Comparison of ENCODE assay signal across 26 cellular contexts in the genomic region with DNA sequence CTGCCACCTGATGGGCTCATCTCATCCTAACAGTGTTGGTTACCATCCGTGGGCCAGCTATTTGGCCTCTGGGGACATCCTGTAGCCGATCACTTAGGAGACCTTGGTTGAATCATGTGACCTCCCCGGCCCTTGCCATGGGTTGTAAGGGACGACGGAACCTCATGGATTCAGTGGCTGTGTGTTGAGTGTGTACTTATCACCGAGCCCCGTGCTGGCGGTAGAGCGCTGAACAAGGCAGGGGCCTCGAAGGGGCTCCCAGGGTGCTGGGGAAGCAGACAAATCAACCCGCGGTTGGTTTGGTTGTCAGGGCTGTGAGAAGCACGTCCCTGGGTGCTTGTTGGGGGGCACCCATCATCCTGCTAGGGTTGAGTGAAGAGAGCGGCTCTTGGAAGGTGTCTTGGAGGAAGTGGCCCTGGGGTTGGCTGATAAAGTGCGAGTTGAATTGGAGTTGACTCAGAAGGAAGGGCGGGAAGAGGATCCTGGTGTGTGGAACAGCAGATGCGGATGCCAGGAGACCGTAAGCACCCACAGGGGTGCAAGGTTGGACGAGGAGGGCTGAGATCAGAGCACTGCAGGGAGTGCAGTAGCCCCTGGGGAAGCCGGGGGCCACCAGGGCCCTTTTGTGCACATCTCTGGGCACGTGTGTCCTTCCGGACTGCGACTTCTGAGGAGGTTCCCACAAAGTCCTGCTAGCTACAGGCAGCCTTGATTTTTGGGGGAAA. TPM values are rescaled to one million over a fixed set of nuclear protein-coding genes. Genes with fewer than 3 reads are reported as not detected.
DNase-seq lines count a peak whose midpoint lies in the region; ATAC-seq and TF ChIP-seq lines count a peak whose summit lies in the region.
"Had no signal": no experiment of that assay in that cellular context is flagged by ENCODE, and none has a peak within 500 bp of the region (broad histone marks: within the 10 kb centered on the region; RNA-seq: fewer than 3 reads in every experiment).

No MANE protein-coding gene starts in this region.

- no peak for TF ChIP-seq POLR2A in upper lobe of left lung (IDR thresholded peaks at IDR 0.05)

- DNase-seq in cardiac septum (ENCODE audit: low spot score) (peak; percentile 29), right atrium auricular region (ENCODE audit: low spot score) (no peak), mesenteric fat pad (ENCODE audit: low spot score) (peak; percentile 69), sciatic nerve (ENCODE audit: low spot score) (no peak), upper lobe of left lung (no peak)
- DNase-seq in stimulated activated CD4-positive, alpha-beta T cell treated with anti-CD3 and anti-CD28 coated beads, Interleukin-15, amount 100 ng/mL, for 24 hours, result no peak
- DNase-seq: 8988T; ACHN; AML-193; BE2C; CD4-positive, alpha-beta T cell; CD8-positive, alpha-beta memory T cell; DMS 273 treated with DMSO at 0.1 percent for 48 hours; DMS53; DMS79 treated with DMSO at 0.1 percent for 48 hours; GF-D8; H9; HFFc6 had no signal

- H3K4me3 ChIP-seq in right atrium auricular region (no peak overlapping the region), upper lobe of left lung (no peak overlapping the region)
- H3K4me3 ChIP-seq: A549; BLaER1 treated with 17β-estradiol and CSF1 and Interleukin-3, amounts not matched to agents 10 nM and 100 nM; GM23338 had no signal

- intact Hi-C loops in cardiac septum (cut with DNase I), result no loop called here
- intact Hi-C loops in sciatic nerve (cut with DNase I), result no loop called here

- H3K27me3 ChIP-seq in right atrium auricular region (no peaks in the 10 kb centered on the region), upper lobe of left lung (no peaks in the 10 kb centered on the region)
- H3K27me3 ChIP-seq: BLaER1 treated with 17β-estradiol and CSF1 and Interleukin-3, amounts not matched to agents 10 nM and 100 nM had no signal

- H3K36me3 ChIP-seq in right atrium auricular region (no peaks in the 10 kb centered on the region), upper lobe of left lung (no peaks in the 10 kb centered on the region)
- H3K36me3 ChIP-seq: BE2C; BLaER1 treated with 17β-estradiol and CSF1 and Interleukin-3, amounts not matched to agents 10 nM and 100 nM had no signal

- H3K9me3 ChIP-seq in right atrium auricular region (peaks cover 0 to 20% of the 10 kb centered on the region in 2 donors), upper lobe of left lung (peaks cover 0 to 11% (median 4%) of the 10 kb centered on the region in 4 donors)
- H3K9me3 ChIP-seq: A549, BE2C had no signal

- H3K27ac ChIP-seq in right atrium auricular region (no peak overlapping the region), upper lobe of left lung (no peak overlapping the region)
- H3K27ac ChIP-seq: A549; BLaER1 treated with 17β-estradiol and CSF1 and Interleukin-3, amounts not matched to agents 10 nM and 100 nM had no signal

- TF ChIP-seq CTCF in right atrium auricular region (IDR thresholded peaks at IDR 0.05) (no peak), upper lobe of left lung (IDR thresholded peaks at IDR 0.05) (no peak)

- 77 to 82% methylated on average over 17 to 23 of the region's 23 CpGs for WGBS in upper lobe of left lung, 2 donors

- no peaks in the 10 kb centered on the region for H3K4me1 ChIP-seq in right atrium auricular region
- no peaks in the 10 kb centered on the region for H3K4me1 ChIP-seq in upper lobe of left lung
- H3K4me1 ChIP-seq: A549; BE2C; BLaER1 treated with 17β-estradiol and CSF1 and Interleukin-3, amounts not matched to agents 10 nM and 100 nM had no signal

- ATAC-seq in sciatic nerve (peak; percentile 13), upper lobe of left lung (ENCODE audit: low FRiP score in 2 of 2) (no peak), GM21515 (IDR thresholded peaks at IDR 0.05; ENCODE audit: unreplicated experiment) (no peak)
- ATAC-seq: A549, GM23338, HCT116 had no signal

- no peak for TF ChIP-seq EP300 in upper lobe of left lung (IDR thresholded peaks at IDR 0.05)

RNA-seq across cellular contexts. Expression of a gene that starts 53.6 kb away (rescaled TPM):
- total RNA-seq in cardiac septum (not detected), right atrium auricular region (not detected), mesenteric fat pad (not detected), sciatic nerve (2.5 TPM), upper lobe of left lung (not detected)
- total RNA-seq: CD4-positive, alpha-beta T cell; CD8-positive, alpha-beta memory T cell; Daoy; G401; H4; HFFc6 had no signal

Comparison
In these comparisons a context has a peak if more than half of its experiments do, and no peak if none do; other contexts are left out.
1. DNase-seq: peak in cardiac septum (single experiment) and mesenteric fat pad (single experiment); none in right atrium auricular region (single experiment), sciatic nerve (single experiment), stimulated activated CD4-positive, alpha-beta T cell treated with anti-CD3 and anti-CD28 coated beads, Interleukin-15, amount 100 ng/mL, for 24 hours (single experiment) and upper lobe of left lung (0 of 2).